In the genomic region with DNA sequence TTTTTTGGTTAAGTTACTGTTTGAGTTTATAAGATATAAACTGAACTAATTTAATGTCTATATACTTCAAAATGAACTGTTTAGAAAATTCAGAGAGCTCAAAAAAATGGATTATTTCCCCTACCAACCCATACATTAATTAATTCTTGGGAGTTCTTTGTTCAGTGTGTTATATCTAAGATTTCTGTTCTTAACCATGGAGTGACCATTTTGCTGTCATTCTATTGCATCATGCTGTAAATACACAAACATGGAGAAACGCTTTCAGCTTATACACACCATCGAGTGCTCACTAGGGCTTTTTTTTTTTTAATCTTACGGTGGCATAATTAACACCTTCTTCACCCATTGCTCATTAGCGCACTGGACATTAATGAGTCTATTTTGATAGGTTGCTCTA, we compare ENCODE assay signal across 23 cellular contexts. TPM values are rescaled to one million over a fixed set of nuclear protein-coding genes. Genes with fewer than 3 reads are reported as not detected.
"Had no signal": no experiment of that assay in that cellular context is flagged by ENCODE, and none has a peak within 500 bp of the region (broad histone marks: within the 10 kb centered on the region; RNA-seq: fewer than 3 reads in every experiment).

No MANE protein-coding gene starts in this region.

- DNase-seq: activated B cell treated with CpG ODN at 0.5 μM for 24 hours; activated CD4-positive, alpha-beta T cell treated with anti-CD3 and anti-CD28 coated beads for 1 hour; activated CD4-positive, alpha-beta T cell treated with anti-CD3 and anti-CD28 coated beads, Interleukin-2, amount 10 ng/mL, durations not matched to agents 24 days and 14 days; activated CD4-positive, alpha-beta T cell treated with anti-CD3 and anti-CD28 coated beads, Interleukin-2, amount 50 U/mL, for 48 hours; activated CD8-positive, alpha-beta memory T cell treated with anti-CD3 and anti-CD28 coated beads, Interleukin-2, amount 10 ng/mL, durations not matched to agents 7 days and 5 days; activated effector memory CD4-positive, alpha-beta T cell treated with anti-CD3 and anti-CD28 coated beads, Interleukin-2, amount 50 U/mL, for 16 hours; activated naive CD4-positive, alpha-beta T cell treated with Interleukin-2 at 50 U/mL for 16 hours; activated T-cell treated with anti-CD3 and anti-CD28 coated beads, Interleukin-2, amount 50 U/mL, for 4 hours; amygdala; NCI-H1092; NCI-H2029; NCI-H2107; NCI-H524; NCI-H748 treated with DMSO at 0.1 percent for 48 hours; Peyer's patch; Right ventricle myocardium superior; SJCRH30; T-helper 9 cell had no signal

- H3K4me3 ChIP-seq: Peyer's patch, SJCRH30 had no signal

- H3K27ac ChIP-seq: KMS-11, Peyer's patch, RWPE1, SJCRH30 had no signal

- H3K9me3 ChIP-seq: Peyer's patch, SJCRH30 had no signal

- H3K36me3 ChIP-seq: Peyer's patch had no signal

- H3K27me3 ChIP-seq: Peyer's patch, SJCRH30 had no signal

- H3K9ac ChIP-seq: KMS-11 had no signal

- H3K4me1 ChIP-seq: Peyer's patch, SJCRH30 had no signal

- ATAC-seq: activated CD8-positive, alpha-beta memory T cell treated with anti-CD3 and anti-CD28 coated beads, Interleukin-2, amount 10 ng/mL, durations not matched to agents 7 days and 5 days; activated naive CD4-positive, alpha-beta T cell treated with anti-CD3 and anti-CD28 coated beads, Interleukin-2, amount 50 U/mL, for 72 hours; activated T-cell treated with anti-CD3 and anti-CD28 coated beads, Interleukin-2, amount 50 U/mL, for 4 hours; SK-N-SH treated with all-trans-retinoic acid at 6 μM for 48 hours had no signal

- H3K4me2 ChIP-seq: KMS-11 had no signal

RNA-seq across cellular contexts. Expression of a gene that starts 33.4 kb away (rescaled TPM):
- total RNA-seq: activated T-cell treated with anti-CD3 and anti-CD28 coated beads, Interleukin-2, amount 50 U/mL, for 4 hours; astrocyte; Peyer's patch; Right ventricle myocardium superior had no signal
